In genomic region chr13:30745917-30746686, GRCh38 we compare ENCODE assay signal across 13 cellular contexts. TPM values are rescaled to one million over a fixed set of nuclear protein-coding genes. Genes with fewer than 3 reads are reported as not detected.
DNase-seq lines count a peak whose midpoint lies in the region; ATAC-seq and TF ChIP-seq lines count a peak whose summit lies in the region.
"Had no signal": no experiment of that assay in that cellular context is flagged by ENCODE, and none has a peak within 500 bp of the region (broad histone marks: within the 10 kb centered on the region; RNA-seq: fewer than 3 reads in every experiment).

No MANE protein-coding gene starts in this region.

- peak overlapping the region in 2 of 4 donors; percentile 49 to 57 for H3K27ac ChIP-seq in Peyer's patch
- H3K27ac ChIP-seq in coronary artery = no peak overlapping the region
- H3K27ac ChIP-seq: 22Rv1, thoracic aorta had no signal

- H3K4me3 ChIP-seq in Peyer's patch (no peak overlapping the region), coronary artery (no peak overlapping the region)
- H3K4me3 ChIP-seq: lung, thoracic aorta had no signal

- ATAC-seq in HG02938 (IDR thresholded peaks at IDR 0.05; ENCODE audit: unreplicated experiment) = no peak

- H3K27me3 ChIP-seq in Peyer's patch = no peaks in the 10 kb centered on the region

- H3K36me3 ChIP-seq in Peyer's patch = no peaks in the 10 kb centered on the region
- H3K36me3 ChIP-seq: thoracic aorta had no signal

- DNase-seq in DMS 273 (lab: John Stamatoyannopoulos, UW; ENCODE audit: unreplicated experiment) (peak; percentile 12), DMS 273 treated with DMSO at 0.1 percent for 48 hours (lab: John Stamatoyannopoulos, UW) (no peak), Peyer's patch (peak in 2 of 3 donors; percentile 60 to 73), glomerular visceral epithelial cell (ENCODE audit: extremely low spot score) (peak; percentile 31), renal cortical epithelial cell (ENCODE audit: low read depth) (peak; percentile 54), coronary artery (ENCODE audit: low spot score) (no peak), superior temporal gyrus (ENCODE audit: extremely low spot score) (no peak)
- DNase-seq: activated CD4-positive, alpha-beta memory T cell treated with anti-CD3 and anti-CD28 coated beads, Interleukin-2, amount 10 ng/mL, durations not matched to agents 7 days and 5 days; NCI-H1092 had no signal

- peak in 1 of 2 donors; percentile 11 for TF ChIP-seq POLR2A in Peyer's patch (IDR thresholded peaks at IDR 0.05)

- H3K9me3 ChIP-seq in Peyer's patch = no peaks in the 10 kb centered on the region
- H3K9me3 ChIP-seq: thoracic aorta had no signal

- no peak for TF ChIP-seq CTCF in Peyer's patch (IDR thresholded peaks at IDR 0.05)
- no peak for TF ChIP-seq CTCF in coronary artery (IDR thresholded peaks at IDR 0.05)

- H3K4me1 ChIP-seq in Peyer's patch = peaks cover 6 to 47% (median 12%) of the 10 kb centered on the region in 4 donors

RNA-seq across cellular contexts. Expression of gene ALOX5AP, which starts 10.8 kb away (rescaled TPM):
- 10 to 100 TPM in 2 of 4 donors, 1 to 10 TPM in 2; 7.6 to 19.8 (median 13.2) TPM for total RNA-seq in Peyer's patch
- 0.85 and 5.6 TPM in 2 replicates for total RNA-seq in renal cortical epithelial cell

Comparison
In these comparisons a context has a peak if more than half of its experiments do, and no peak if none do; other contexts are left out.
1. DNase-seq: peak in DMS 273 (single experiment), Peyer's patch (2 of 3), glomerular visceral epithelial cell (single experiment) and renal cortical epithelial cell (single experiment); none in DMS 273 treated with DMSO at 0.1 percent for 48 hours (single experiment), coronary artery (single experiment) and superior temporal gyrus (single experiment).